Comparison of ENCODE assay signal across 8 cellular contexts in genomic region chr12:38906482-38907170, GRCh38. TPM values are rescaled to one million over a fixed set of nuclear protein-coding genes. Genes with fewer than 3 reads are reported as not detected.
A peak's percentile ranks its signal among the peaks of the same experiment; 100 is the strongest.
DNase-seq lines count a peak whose midpoint lies in the region; ATAC-seq and TF ChIP-seq lines count a peak whose summit lies in the region.

No MANE protein-coding gene starts in this region.

- H3K27me3 ChIP-seq in fibroblast of lung (ENCODE audit: control insufficient read depth, insufficient read depth, low read length), result no peaks in the 10 kb centered on the region
- no peaks in the 10 kb centered on the region for H3K27me3 ChIP-seq in naive thymus-derived CD4-positive, alpha-beta T cell (ENCODE audit: control insufficient read depth in 2 of 2, insufficient read depth in 2 of 2, low read length in 2 of 2)

- H4K20me1 ChIP-seq in fibroblast of lung (ENCODE audit: control insufficient read depth, extremely low read depth, insufficient read depth, low read length), result no peaks in the 10 kb centered on the region

- CTCF ChIA-PET in naive thymus-derived CD4-positive, alpha-beta T cell (lab: Charles Lee), result interaction anchor here (1.3 kb wide), 1 partner anchor 11 kb away, joined by 4 read pairs; no protein-coding TSS in a partner anchor

- H3K9me3 ChIP-seq in fibroblast of lung (ENCODE audit: control insufficient read depth, insufficient read depth, low read depth, low read length), result no peaks in the 10 kb centered on the region
- no peaks in the 10 kb centered on the region for H3K9me3 ChIP-seq in naive thymus-derived CD4-positive, alpha-beta T cell (ENCODE audit: control insufficient read depth in 2 of 3, low read length in 3 of 3)

- peaks cover 0 to 2% of the 10 kb centered on the region in 2 donors for H3K36me3 Mint-ChIP-seq in activated T-cell treated with anti-CD3 and anti-CD28 coated beads, Interleukin-2, amount 50 U/mL, for 72 hours (ENCODE audit: insufficient read depth in 2 of 2)
- peaks cover 0 to 1% (median 0%) of the 10 kb centered on the region in 5 donors for H3K36me3 Mint-ChIP-seq in naive thymus-derived CD4-positive, alpha-beta T cell

- peak in 1 of 2 donors; percentile 89 for TF ChIP-seq CTCF in fibroblast of lung (conservative IDR thresholded peaks at IDR 0.05 in 1 of 2, IDR thresholded peaks at IDR 0.05 in 1 of 2; ENCODE audit: low read depth in 1 of 2, low read length in 2 of 2)

- intact Hi-C loops in naive thymus-derived CD4-positive, alpha-beta T cell (cut with micrococcal nuclease), result loop anchor here (1.0 to 10.0 kb wide), 6 partner anchors 134 to 1201 kb away; partner anchors contain the start of genes ABCD2 (in 2 of the 2), KIF21A (in 1 of the 2) and SLC2A13 (in 1 of the 2)

- peak overlapping the region; percentile 97 for H2AFZ ChIP-seq in fibroblast of lung (ENCODE audit: low read length)

- H3K27ac Mint-ChIP-seq in activated T-cell treated with anti-CD3 and anti-CD28 coated beads, Interleukin-2, amount 50 U/mL, for 72 hours, result peak overlapping the region; percentile 99
- H3K27ac Mint-ChIP-seq in naive thymus-derived CD4-positive, alpha-beta T cell, result peak overlapping the region in 6 of 9 donors; percentile 38 to 95 (median 56)

- H3K4me1 ChIP-seq in fibroblast of lung (ENCODE audit: control insufficient read depth, extremely low read depth, insufficient read depth, low read length), result no peaks in the 10 kb centered on the region
- H3K4me1 ChIP-seq in naive thymus-derived CD4-positive, alpha-beta T cell (ENCODE audit: control insufficient read depth in 2 of 2, insufficient read depth in 2 of 2, low read length in 2 of 2), result no peaks in the 10 kb centered on the region

- H3K4me3 ChIP-seq in fibroblast of lung (replicated peaks in 1 of 4; ENCODE audit: control extremely low read depth in 1 of 4, insufficient read depth in 1 of 4, low read depth in 3 of 4, low read length in 4 of 4), result peak overlapping the region; percentile 27 to 91 (median 84)
- peak overlapping the region; percentile 76 for H3K4me3 ChIP-seq in naive thymus-derived CD4-positive, alpha-beta T cell (ENCODE audit: low read length)

- H3K4me1 Mint-ChIP-seq in activated T-cell treated with anti-CD3 and anti-CD28 coated beads, Interleukin-2, amount 50 U/mL, for 72 hours (ENCODE audit: low read depth), result peaks cover 32% of the 10 kb centered on the region
- peaks cover 17 to 36% (median 25%) of the 10 kb centered on the region in 7 donors for H3K4me1 Mint-ChIP-seq in naive thymus-derived CD4-positive, alpha-beta T cell

- DNase-seq in CD1c-positive myeloid dendritic cell (ENCODE audit: extremely low spot score) (peak; percentile 88), GM19238 (ENCODE audit: insufficient read length, low spot score) (peak; percentile 47), OCI-M2 (lab: John Stamatoyannopoulos, UW; ENCODE audit: unreplicated experiment) (peak; percentile 65), fibroblast of lung (ENCODE audit: low read depth in 2 of 2) (peak; percentile 17 to 85)
- peak; percentile 75 to 76 for DNase-seq in activated T-cell treated with anti-CD3 and anti-CD28 coated beads, Interleukin-2, amount 50 U/mL, for 72 hours
- peak; percentile 25 to 83 (median 49) for DNase-seq in naive thymus-derived CD4-positive, alpha-beta T cell
- peak in 5 of 6 experiments; percentile 5 to 58 (median 31) for DNase-seq in stimulated activated naive CD4-positive, alpha-beta T cell (lab: John Stamatoyannopoulos, UW)

- no peaks in the 10 kb centered on the region for H3K36me3 ChIP-seq in fibroblast of lung (ENCODE audit: control insufficient read depth, insufficient read depth, low read length)
- peaks cover 0 to 5% (median 0%) of the 10 kb centered on the region in 3 experiments for H3K36me3 ChIP-seq in naive thymus-derived CD4-positive, alpha-beta T cell (ENCODE audit: control insufficient read depth in 2 of 3, insufficient read depth in 3 of 3, low read length in 3 of 3)

- peak overlapping the region; percentile 88 for H3K9ac ChIP-seq in fibroblast of lung (ENCODE audit: insufficient read depth, low read length)

- H3K4me3 Mint-ChIP-seq in activated T-cell treated with anti-CD3 and anti-CD28 coated beads, Interleukin-2, amount 50 U/mL, for 72 hours, result peak overlapping the region; percentile 91 to 98
- H3K4me3 Mint-ChIP-seq in naive thymus-derived CD4-positive, alpha-beta T cell, result peak overlapping the region; percentile 86 to 97 (median 92)

- peak; percentile 49 for ATAC-seq in HG03378 (IDR thresholded peaks at IDR 0.05; ENCODE audit: unreplicated experiment)
- peak; percentile 76 to 86 for ATAC-seq in activated T-cell treated with anti-CD3 and anti-CD28 coated beads, Interleukin-2, amount 50 U/mL, for 72 hours (replicated peaks in 1 of 2)
- peak; percentile 77 for ATAC-seq in naive thymus-derived CD4-positive, alpha-beta T cell

- H3K27me3 Mint-ChIP-seq in activated T-cell treated with anti-CD3 and anti-CD28 coated beads, Interleukin-2, amount 50 U/mL, for 72 hours (ENCODE audit: low read depth), result peaks cover 21% of the 10 kb centered on the region
- H3K27me3 Mint-ChIP-seq in naive thymus-derived CD4-positive, alpha-beta T cell, result peaks cover 6 to 27% (median 21%) of the 10 kb centered on the region in 5 donors

- H3K79me2 ChIP-seq in fibroblast of lung (ENCODE audit: control insufficient read depth, insufficient read depth, low read length), result no peaks in the 10 kb centered on the region

- no peaks in the 10 kb centered on the region for H3K9me3 Mint-ChIP-seq in activated T-cell treated with anti-CD3 and anti-CD28 coated beads, Interleukin-2, amount 50 U/mL, for 72 hours
- H3K9me3 Mint-ChIP-seq in naive thymus-derived CD4-positive, alpha-beta T cell, result peaks cover 0 to 5% (median 0%) of the 10 kb centered on the region in 11 donors

- peak overlapping the region; percentile 95 for H3K27ac ChIP-seq in fibroblast of lung (ENCODE audit: insufficient read depth, low read length)
- no peak overlapping the region for H3K27ac ChIP-seq in naive thymus-derived CD4-positive, alpha-beta T cell (ENCODE audit: low read depth, low read length)

- POLR2A ChIA-PET in naive thymus-derived CD4-positive, alpha-beta T cell (lab: Charles Lee), result interaction anchor here (2.2 kb wide), 1 partner anchor 11 kb away, joined by 5 read pairs; no protein-coding TSS in a partner anchor

- peak overlapping the region; percentile 88 for H3K4me2 ChIP-seq in fibroblast of lung (ENCODE audit: extremely low read depth, insufficient read depth, low read length)

RNA-seq across cellular contexts. Expression of gene CPNE8, which starts 1.2 kb away (rescaled TPM):
- total RNA-seq in activated T-cell treated with anti-CD3 and anti-CD28 coated beads, Interleukin-2, amount 50 U/mL, for 72 hours, result 1 to 10 TPM; 3.1 to 3.5 TPM
- 10.5 and 13.4 TPM in 2 replicates for total RNA-seq in fibroblast of lung
- 9.8 and 10.1 TPM in 2 replicates for polyA plus RNA-seq in fibroblast of lung
- polyA plus RNA-seq in fibroblast of lung (2012), result 4.6 and 6.1 TPM in 2 replicates
- 0.39 and 6.0 TPM in 2 replicates for polyA minus RNA-seq in fibroblast of lung (ENCODE audit: low replicate concordance)
- total RNA-seq in naive thymus-derived CD4-positive, alpha-beta T cell, result 1 to 10 TPM; 2.1 to 8.8 (median 2.9) TPM
- 1 to 10 TPM in 1 of 2 donors, under 1 TPM in 1; 0.77 to 1.5 TPM for polyA plus RNA-seq in naive thymus-derived CD4-positive, alpha-beta T cell

Comparison
In these comparisons a context has a peak if more than half of its experiments do, and no peak if none do; other contexts are left out.
1. DNase-seq: peak in every context shown above with its lines; median percentile 88 in CD1c-positive myeloid dendritic cell; 76 in activated T-cell treated with anti-CD3 and anti-CD28 coated beads, Interleukin-2, amount 50 U/mL, for 72 hours; 65 in OCI-M2; 51 in fibroblast of lung; 49 in naive thymus-derived CD4-positive, alpha-beta T cell; 47 in GM19238; 31 in stimulated activated naive CD4-positive, alpha-beta T cell.